In genomic region chr3:107524214-107525100, GRCh38 we compare ENCODE assay signal across 8 cellular contexts. TPM values are rescaled to one million over a fixed set of nuclear protein-coding genes. Genes with fewer than 3 reads are reported as not detected.
DNase-seq lines count a peak whose midpoint lies in the region; ATAC-seq and TF ChIP-seq lines count a peak whose summit lies in the region.

No MANE protein-coding gene starts in this region.

- peaks cover 11% of the 10 kb centered on the region for H3K4me1 Mint-ChIP-seq in endodermal cell

- no peak for ATAC-seq in HG02610 (IDR thresholded peaks at IDR 0.05; ENCODE audit: unreplicated experiment)

- H3K9me3 ChIP-seq in endodermal cell (ENCODE audit: control insufficient read depth, low read length), result no peaks in the 10 kb centered on the region

- peak overlapping the region; percentile 79 for H3K9ac ChIP-seq in endodermal cell (ENCODE audit: extremely low read depth, low read length, poor library complexity, severe bottlenecking)

- H3K27me3 ChIP-seq in endodermal cell (ENCODE audit: control insufficient read depth, insufficient read depth, low read length, poor library complexity, severe bottlenecking), result no peaks in the 10 kb centered on the region

- TF ChIP-seq CTCF in endodermal cell (conservative IDR thresholded peaks at IDR 0.05), result no peak

- peak overlapping the region; percentile 98 for H3K4me3 ChIP-seq in endodermal cell (ENCODE audit: low read length)

- DNase-seq in NCI-H2029 (lab: John Stamatoyannopoulos, UW), result peak; percentile 49
- no peak for DNase-seq in NCI-H2029 treated with DMSO at 0.1 percent for 48 hours (lab: John Stamatoyannopoulos, UW)
- DNase-seq in NCI-H226, result peak; percentile 20
- peak; percentile 58 for DNase-seq in activated CD8-positive, alpha-beta memory T cell treated with anti-CD3 and anti-CD28 coated beads, Interleukin-2, amount 50 U/mL, for 4 hours
- peak; percentile 79 for DNase-seq in endodermal cell
- peak; percentile 90 for DNase-seq in mesenteric fat pad (ENCODE audit: low spot score)
- peak; percentile 13 to 24 for DNase-seq in stimulated activated CD8-positive, alpha-beta memory T cell treated with anti-CD3 and anti-CD28 coated beads, Interleukin-2, amount 100 ng/mL, for 48 hours (ENCODE audit: low read depth in 2 of 2)

- H3K27ac ChIP-seq in endodermal cell (ENCODE audit: low read depth, low read length), result peak overlapping the region; percentile 82

- H3K27me3 Mint-ChIP-seq in endodermal cell (ENCODE audit: insufficient read depth), result peaks cover 15% of the 10 kb centered on the region

- H3K4me3 Mint-ChIP-seq in endodermal cell, result peak overlapping the region; percentile 92

- H3K9me3 Mint-ChIP-seq in endodermal cell, result no peaks in the 10 kb centered on the region

- peaks cover 5% of the 10 kb centered on the region for H3K36me3 Mint-ChIP-seq in endodermal cell (ENCODE audit: low read depth)

- WGBS in endodermal cell (ENCODE audit: insufficient coverage in 1 of 2, insufficient read length in 1 of 2), 2 experiments, result 0% methylated on average over 8 to 46 of the region's 47 CpGs

- H3K27ac Mint-ChIP-seq in endodermal cell, result peak overlapping the region; percentile 85

- peaks cover 6% of the 10 kb centered on the region for H3K36me3 ChIP-seq in endodermal cell (ENCODE audit: control insufficient read depth, insufficient read depth, low read length)

- no peaks in the 10 kb centered on the region for H3K4me1 ChIP-seq in endodermal cell (ENCODE audit: control insufficient read depth, insufficient read depth, low read length)

RNA-seq across cellular contexts. Expression of gene BBX, which starts 1.7 kb away (rescaled TPM):
- total RNA-seq in endodermal cell (10 to 100 TPM; 34.2 to 41.2 TPM), mesenteric fat pad (43.4 TPM)
- 40.5 TPM for polyA plus RNA-seq in endodermal cell (2013, experiment 1 of 2)
- 49.5 TPM for polyA plus RNA-seq in endodermal cell (2013, experiment 2 of 2)
